16 cellular contexts compared by ENCODE assay signal in genomic region chr2:120104002-120104467, GRCh38.
DNase-seq lines count a peak whose midpoint lies in the region; ATAC-seq and TF ChIP-seq lines count a peak whose summit lies in the region.
"Had no signal": no experiment of that assay in that cellular context is flagged by ENCODE, and none has a peak within 500 bp of the region (broad histone marks: within the 10 kb centered on the region; RNA-seq: fewer than 3 reads in every experiment).

No MANE protein-coding gene starts in this region.

- peaks cover 5% of the 10 kb centered on the region for H3K4me1 Mint-ChIP-seq in T-helper 17 cell

- no peaks in the 10 kb centered on the region for H3K9me3 ChIP-seq in T-helper 17 cell (ENCODE audit: control insufficient read depth, low read length, poor library complexity, severe bottlenecking)
- H3K9me3 ChIP-seq: body of pancreas, tibial nerve had no signal

- peak; percentile 60; the same call in 2 of the 3 replicates for ATAC-seq in SK-N-SH treated with all-trans-retinoic acid at 6 μM for 48 hours
- no peak for ATAC-seq in T-helper 17 cell
- ATAC-seq: body of pancreas had no signal

- no peak overlapping the region for H3K27ac Mint-ChIP-seq in T-helper 17 cell
- H3K27ac Mint-ChIP-seq: nephron had no signal

- peaks cover 4% of the 10 kb centered on the region for H3K27me3 Mint-ChIP-seq in T-helper 17 cell

- no peak overlapping the region for H3K4me3 ChIP-seq in fibroblast of pulmonary artery (replicated peaks; ENCODE audit: low read depth, low read length)
- H3K4me3 ChIP-seq: body of pancreas, tibial nerve had no signal

- DNase-seq in NCI-H82 (lab: John Stamatoyannopoulos, UW) (peak; percentile 15), NCI-H82 treated with DMSO at 0.1 percent for 48 hours (lab: John Stamatoyannopoulos, UW; ENCODE audit: unreplicated experiment) (no peak), fibroblast of pulmonary artery (ENCODE audit: low read depth) (peak; percentile 76), stromal cell of bone marrow (ENCODE audit: low read depth) (peak; percentile 50), HuH-7.5 (ENCODE audit: low spot score) (no peak), DMS79 treated with DMSO at 0.1 percent for 48 hours (lab: John Stamatoyannopoulos, UW) (no peak), T-helper 17 cell (no peak)
- DNase-seq: activated CD4-positive, CD25-positive, alpha-beta regulatory T cell; body of pancreas; DMS79; NCI-H1092 treated with DMSO at 0.1 percent for 48 hours; NCI-H510A treated with DMSO at 0.1 percent for 48 hours; stimulated activated CD4-positive, alpha-beta T cell treated with anti-CD3 and anti-CD28 coated beads, Interleukin-12 subunit alpha, Interleukin-12 subunit beta, amount 100 ng/mL, for 4 hours had no signal

- H3K36me3 Mint-ChIP-seq in T-helper 17 cell (ENCODE audit: low read depth): peaks cover 12% of the 10 kb centered on the region

- TF ChIP-seq CTCF in fibroblast of pulmonary artery (IDR thresholded peaks at IDR 0.05; ENCODE audit: low read length, missing control alignments): no peak

- H3K4me3 Mint-ChIP-seq in T-helper 17 cell: no peak overlapping the region
- H3K4me3 Mint-ChIP-seq: nephron had no signal

TF ChIP-seq in SK-N-SH treated with all-trans-retinoic acid at 6 μM for 48 hours, 23 proteins besides CTCF, POLR2A, EP300 and RAD21:
- no peak for TF ChIP-seq PATZ1 (CRISPR knock-in tag; IDR thresholded peaks at IDR 0.05; ENCODE audit: borderline replicate concordance)
- no peak for TF ChIP-seq TOX (CRISPR knock-in tag; IDR thresholded peaks at IDR 0.05; ENCODE audit: borderline replicate concordance)
- no peak for TF ChIP-seq RARB (CRISPR knock-in tag; IDR thresholded peaks at IDR 0.05)
- peak; percentile 50 for TF ChIP-seq ISL1 (CRISPR knock-in tag; IDR thresholded peaks at IDR 0.05)
- TF ChIP-seq PPARA (CRISPR knock-in tag; IDR thresholded peaks at IDR 0.05; ENCODE audit: borderline replicate concordance): no peak
- 0 out of 2 replicates have a peak, but pooled peaks have one; percentile 23 for TF ChIP-seq CSDC2 (CRISPR knock-in tag; IDR thresholded peaks at IDR 0.05)
- TF ChIP-seq SNAI2 (CRISPR knock-in tag; IDR thresholded peaks at IDR 0.05): no peak
TF ChIP-seq in SK-N-SH treated with all-trans-retinoic acid at 6 μM for 48 hours: peak in this region for 2.

Comparison
In these comparisons a context has a peak if more than half of its experiments do, and no peak if none do; other contexts are left out.
1. DNase-seq: peak in NCI-H82 (single experiment), fibroblast of pulmonary artery (single experiment) and stromal cell of bone marrow (single experiment); none in NCI-H82 treated with DMSO at 0.1 percent for 48 hours (single experiment), HuH-7.5 (single experiment), DMS79 treated with DMSO at 0.1 percent for 48 hours (single experiment) and T-helper 17 cell (0 of 3).